ENCODE assay signal across 8 cellular contexts in genomic region chr9:5557606-5558587, GRCh38. TPM values are rescaled to one million over a fixed set of nuclear protein-coding genes. Genes with fewer than 3 reads are reported as not detected.
DNase-seq lines count a peak whose midpoint lies in the region; ATAC-seq and TF ChIP-seq lines count a peak whose summit lies in the region.

No MANE protein-coding gene starts in this region.

- no peak for TF ChIP-seq POLR2A in ovary (IDR thresholded peaks at IDR 0.05)

- H3K27ac ChIP-seq in ovary = peak overlapping the region; percentile 6 to 15

- POLR2A ChIA-PET in activated naive CD8-positive, alpha-beta T cell treated with anti-CD3 and anti-CD28 coated beads, Interleukin-2, amount 10 ng/mL, durations not matched to agents 7 days and 5 days (lab: Charles Lee) = interaction anchor here (0.9 to 2.1 kb wide), 3 partner anchors 70 to 121 kb away, joined by 3 to 7 read pairs (median 3); partner anchors contain the start of genes CD274 and PLGRKT

- H3K27me3 ChIP-seq in ovary = no peaks in the 10 kb centered on the region

- H3K9me3 ChIP-seq in ovary = no peaks in the 10 kb centered on the region

- H3K4me1 Mint-ChIP-seq in activated naive CD8-positive, alpha-beta T cell treated with anti-CD3 and anti-CD28 coated beads, Interleukin-2, amount 10 ng/mL, durations not matched to agents 7 days and 5 days = peaks cover 25% of the 10 kb centered on the region

- H3K9me3 Mint-ChIP-seq in activated naive CD8-positive, alpha-beta T cell treated with anti-CD3 and anti-CD28 coated beads, Interleukin-2, amount 10 ng/mL, durations not matched to agents 7 days and 5 days = peaks cover 5% of the 10 kb centered on the region

- no peak for TF ChIP-seq EP300 in ovary (IDR thresholded peaks at IDR 0.05)

- peaks cover 4% of the 10 kb centered on the region for H3K4me1 ChIP-seq in ovary (ENCODE audit: insufficient read depth)

- H3K36me3 ChIP-seq in ovary = no peaks in the 10 kb centered on the region

- peaks cover 13% of the 10 kb centered on the region for H3K36me3 Mint-ChIP-seq in activated naive CD8-positive, alpha-beta T cell treated with anti-CD3 and anti-CD28 coated beads, Interleukin-2, amount 10 ng/mL, durations not matched to agents 7 days and 5 days

- no peak for TF ChIP-seq CTCF in ovary (IDR thresholded peaks at IDR 0.05)

- peak overlapping the region; percentile 83 for H3K27ac Mint-ChIP-seq in activated naive CD8-positive, alpha-beta T cell treated with anti-CD3 and anti-CD28 coated beads, Interleukin-2, amount 10 ng/mL, durations not matched to agents 7 days and 5 days

- intact Hi-C loops in ovary (cut with DNase I) = no loop called here

- H3K27me3 Mint-ChIP-seq in activated naive CD8-positive, alpha-beta T cell treated with anti-CD3 and anti-CD28 coated beads, Interleukin-2, amount 10 ng/mL, durations not matched to agents 7 days and 5 days = no peaks in the 10 kb centered on the region

- H3K4me3 Mint-ChIP-seq in activated naive CD8-positive, alpha-beta T cell treated with anti-CD3 and anti-CD28 coated beads, Interleukin-2, amount 10 ng/mL, durations not matched to agents 7 days and 5 days = peak overlapping the region; percentile 66

- peak; percentile 22 for DNase-seq in stimulated activated CD4-positive, alpha-beta T cell treated with anti-CD3 and anti-CD28 coated beads, Interleukin-15, amount 100 ng/mL, for 24 hours
- DNase-seq in stimulated activated CD4-positive, alpha-beta T cell treated with anti-CD3 and anti-CD28 coated beads, Interleukin-12 subunit alpha, Interleukin-12 subunit beta, amount 100 ng/mL, for 4 hours = no peak
- DNase-seq in NOMO-1 treated with DMSO at 0.1 percent for 48 hours (lab: John Stamatoyannopoulos, UW; ENCODE audit: unreplicated experiment) (peak; percentile 39), ovary (peak in 2 of 5 donors; percentile 13 to 44), NCI-H526 (lab: John Stamatoyannopoulos, UW) (no peak), D341Med (ENCODE audit: low spot score) (no peak)
- peak; percentile 47 for DNase-seq in activated naive CD8-positive, alpha-beta T cell treated with anti-CD3 and anti-CD28 coated beads, Interleukin-2, amount 10 ng/mL, durations not matched to agents 7 days and 5 days

- no peak overlapping the region for H3K4me3 ChIP-seq in ovary

- 20 to 39% (median 25%) methylated on average over 7 of the region's 7 CpGs for WGBS in ovary, 3 donors

- ATAC-seq in activated naive CD8-positive, alpha-beta T cell treated with anti-CD3 and anti-CD28 coated beads, Interleukin-2, amount 10 ng/mL, durations not matched to agents 7 days and 5 days (ENCODE audit: low read depth) = peak; percentile 96
- no peak for ATAC-seq in GM19324 (IDR thresholded peaks at IDR 0.05; ENCODE audit: low FRiP score, unreplicated experiment)

RNA-seq across cellular contexts. Expression of gene PDCD1LG2, which starts 47.6 kb away (rescaled TPM):
- total RNA-seq in activated naive CD8-positive, alpha-beta T cell treated with anti-CD3 and anti-CD28 coated beads, Interleukin-2, amount 10 ng/mL, durations not matched to agents 7 days and 5 days = 1 to 10 TPM in 1 of 2 experiments, under 1 TPM in 1; 0.44 to 1.0 TPM
- 1 to 10 TPM in 4 of 7 donors, under 1 TPM in 3; 0.51 to 2.0 (median 1.2) TPM for total RNA-seq in ovary
- polyA plus RNA-seq in ovary = 1 to 10 TPM in 1 of 2 donors, under 1 TPM in 1; 0.70 to 5.0 TPM

Comparison
In these comparisons a context has a peak if more than half of its experiments do, and no peak if none do; other contexts are left out.
1. DNase-seq: peak in stimulated activated CD4-positive, alpha-beta T cell treated with anti-CD3 and anti-CD28 coated beads, Interleukin-15, amount 100 ng/mL, for 24 hours (single experiment), NOMO-1 treated with DMSO at 0.1 percent for 48 hours (single experiment) and activated naive CD8-positive, alpha-beta T cell treated with anti-CD3 and anti-CD28 coated beads, Interleukin-2, amount 10 ng/mL, durations not matched to agents 7 days and 5 days (single experiment); none in stimulated activated CD4-positive, alpha-beta T cell treated with anti-CD3 and anti-CD28 coated beads, Interleukin-12 subunit alpha, Interleukin-12 subunit beta, amount 100 ng/mL, for 4 hours (single experiment), NCI-H526 (0 of 2) and D341Med (single experiment).